ENCODE assay signal across 1 cellular context in genomic region chr7:91299952-91300775, GRCh38.
TF ChIP-seq lines count a peak whose summit lies in the region.

No MANE protein-coding gene starts in this region.

TF ChIP-seq in K562, 482 proteins besides CTCF, POLR2A, EP300 and RAD21 (continued from another document and continues in another):
- TF ChIP-seq POLR3A (IDR thresholded peaks at IDR 0.05; ENCODE audit: borderline replicate concordance, extremely low read depth, insufficient read depth, insufficient read length) (no peak), GMEB1 (CRISPR knock-in tag; IDR thresholded peaks at IDR 0.05) (no peak; the same call in 1 of the 2 replicates), ZBTB40 (IDR thresholded peaks at IDR 0.05) (0 out of 2 replicates have a peak, but pooled peaks have one; percentile 38), ZBTB40 (CRISPR knock-in tag; IDR thresholded peaks at IDR 0.05) (no peak), RFX5 (IDR thresholded peaks at IDR 0.05; ENCODE audit: low read depth, low read length) (no peak), MAFG (tag; conservative IDR thresholded peaks at IDR 0.05) (peak; percentile 62), SIX5 (IDR thresholded peaks at IDR 0.05; ENCODE audit: borderline replicate concordance in 1 of 2, insufficient read depth in 1 of 2, low read depth in 1 of 2, low read length in 2 of 2) (no peak), EGR1 (conservative IDR thresholded peaks at IDR 0.05) (no peak), SLC30A9 (CRISPR knock-in tag; IDR thresholded peaks at IDR 0.05) (no peak), FOXA3 (CRISPR knock-in tag; conservative IDR thresholded peaks at IDR 0.05 in 1 of 2, IDR thresholded peaks at IDR 0.05 in 1 of 2) (0 out of 4 replicates have a peak, but pooled peaks of 1 of the 2 experiments have one; percentile 9), LARP7 (IDR thresholded peaks at IDR 0.05) (peak; percentile 70), MCM2 (IDR thresholded peaks at IDR 0.05; ENCODE audit: low read depth) (no peak), TAF7 (tag; IDR thresholded peaks at IDR 0.05) (no peak), FOXK1 (CRISPR knock-in tag; IDR thresholded peaks at IDR 0.05; ENCODE audit: borderline replicate concordance) (no peak), EZH2 (IDR thresholded peaks at IDR 0.05; ENCODE audit: borderline replicate concordance, low read depth, low read length) (no peak), IRF2 (CRISPR knock-in tag; IDR thresholded peaks at IDR 0.05) (no peak), ZNF561 (CRISPR knock-in tag; conservative IDR thresholded peaks at IDR 0.05) (no peak), JUND (IDR thresholded peaks at IDR 0.05; ENCODE audit: borderline replicate concordance, low read depth, low read length) (peak; percentile 73; the same call in 1 of the 2 replicates), JUND (tag; IDR thresholded peaks at IDR 0.05; ENCODE audit: borderline replicate concordance, low read depth, low read length) (0 out of 3 replicates have a peak, but pooled peaks have one; percentile 48), POU5F1 (IDR thresholded peaks at IDR 0.05; ENCODE audit: borderline replicate concordance, low read depth, low read length, partially characterized antibody) (no peak), ZNF124 (CRISPR knock-in tag; IDR thresholded peaks at IDR 0.05) (no peak), RBM14 (IDR thresholded peaks at IDR 0.05; ENCODE audit: borderline replicate concordance, insufficient read depth, low read depth, low read length) (no peak), MAFK (IDR thresholded peaks at IDR 0.05; ENCODE audit: low read length) (peak; percentile 26; the same call in 1 of the 2 replicates), SRSF1 (IDR thresholded peaks at IDR 0.05; ENCODE audit: low read depth, low read length) (no peak), ETV6 (IDR thresholded peaks at IDR 0.05; ENCODE audit: borderline replicate concordance in 1 of 2, low read depth in 2 of 2, low read length in 1 of 2) (peak in 1 of 2 experiments; percentile 81; a peak in 1 of 4 replicates), ETV6 (CRISPR knock-in tag; IDR thresholded peaks at IDR 0.05; ENCODE audit: borderline replicate concordance) (no peak), ZNF79 (CRISPR knock-in tag; IDR thresholded peaks at IDR 0.05; ENCODE audit: low read depth) (no peak), SNIP1 (IDR thresholded peaks at IDR 0.05; ENCODE audit: low read depth) (0 out of 2 replicates have a peak, but pooled peaks have one; percentile 6), DPF2 (IDR thresholded peaks at IDR 0.05) (peak; percentile 100), ETS2 (tag; IDR thresholded peaks at IDR 0.05; ENCODE audit: borderline replicate concordance, poor library complexity, severe bottlenecking) (no peak), USF2 (CRISPR knock-in tag; IDR thresholded peaks at IDR 0.05) (no peak), IRF1 (CRISPR knock-in tag; IDR thresholded peaks at IDR 0.05; ENCODE audit: borderline replicate concordance) (no peak), CBFA2T2 (conservative IDR thresholded peaks at IDR 0.05) (peak; percentile 99)
- TF ChIP-seq, protein P1, sequence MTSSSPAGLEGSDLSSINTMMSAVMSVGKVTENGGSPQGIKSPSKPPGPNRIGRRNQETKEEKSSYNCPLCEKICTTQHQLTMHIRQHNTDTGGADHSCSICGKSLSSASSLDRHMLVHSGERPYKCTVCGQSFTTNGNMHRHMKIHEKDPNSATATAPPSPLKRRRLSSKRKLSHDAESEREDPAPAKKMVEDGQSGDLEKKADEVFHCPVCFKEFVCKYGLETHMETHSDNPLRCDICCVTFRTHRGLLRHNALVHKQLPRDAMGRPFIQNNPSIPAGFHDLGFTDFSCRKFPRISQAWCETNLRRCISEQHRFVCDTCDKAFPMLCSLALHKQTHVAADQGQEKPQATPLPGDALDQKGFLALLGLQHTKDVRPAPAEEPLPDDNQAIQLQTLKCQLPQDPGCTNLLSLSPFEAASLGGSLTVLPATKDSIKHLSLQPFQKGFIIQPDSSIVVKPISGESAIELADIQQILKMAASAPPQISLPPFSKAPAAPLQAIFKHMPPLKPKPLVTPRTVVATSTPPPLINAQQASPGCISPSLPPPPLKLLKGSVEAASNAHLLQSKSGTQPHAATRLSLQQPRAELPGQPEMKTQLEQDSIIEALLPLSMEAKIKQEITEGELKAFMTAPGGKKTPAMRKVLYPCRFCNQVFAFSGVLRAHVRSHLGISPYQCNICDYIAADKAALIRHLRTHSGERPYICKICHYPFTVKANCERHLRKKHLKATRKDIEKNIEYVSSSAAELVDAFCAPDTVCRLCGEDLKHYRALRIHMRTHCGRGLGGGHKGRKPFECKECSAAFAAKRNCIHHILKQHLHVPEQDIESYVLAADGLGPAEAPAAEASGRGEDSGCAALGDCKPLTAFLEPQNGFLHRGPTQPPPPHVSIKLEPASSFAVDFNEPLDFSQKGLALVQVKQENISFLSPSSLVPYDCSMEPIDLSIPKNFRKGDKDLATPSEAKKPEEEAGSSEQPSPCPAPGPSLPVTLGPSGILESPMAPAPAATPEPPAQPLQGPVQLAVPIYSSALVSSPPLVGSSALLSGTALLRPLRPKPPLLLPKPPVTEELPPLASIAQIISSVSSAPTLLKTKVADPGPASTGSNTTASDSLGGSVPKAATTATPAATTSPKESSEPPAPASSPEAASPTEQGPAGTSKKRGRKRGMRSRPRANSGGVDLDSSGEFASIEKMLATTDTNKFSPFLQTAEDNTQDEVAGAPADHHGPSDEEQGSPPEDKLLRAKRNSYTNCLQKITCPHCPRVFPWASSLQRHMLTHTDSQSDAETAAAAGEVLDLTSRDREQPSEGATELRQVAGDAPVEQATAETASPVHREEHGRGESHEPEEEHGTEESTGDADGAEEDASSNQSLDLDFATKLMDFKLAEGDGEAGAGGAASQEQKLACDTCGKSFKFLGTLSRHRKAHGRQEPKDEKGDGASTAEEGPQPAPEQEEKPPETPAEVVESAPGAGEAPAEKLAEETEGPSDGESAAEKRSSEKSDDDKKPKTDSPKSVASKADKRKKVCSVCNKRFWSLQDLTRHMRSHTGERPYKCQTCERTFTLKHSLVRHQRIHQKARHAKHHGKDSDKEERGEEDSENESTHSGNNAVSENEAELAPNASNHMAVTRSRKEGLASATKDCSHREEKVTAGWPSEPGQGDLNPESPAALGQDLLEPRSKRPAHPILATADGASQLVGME (CRISPR knock-in tag; IDR thresholded peaks at IDR 0.05), result no peak
- TF ChIP-seq, protein P2, sequence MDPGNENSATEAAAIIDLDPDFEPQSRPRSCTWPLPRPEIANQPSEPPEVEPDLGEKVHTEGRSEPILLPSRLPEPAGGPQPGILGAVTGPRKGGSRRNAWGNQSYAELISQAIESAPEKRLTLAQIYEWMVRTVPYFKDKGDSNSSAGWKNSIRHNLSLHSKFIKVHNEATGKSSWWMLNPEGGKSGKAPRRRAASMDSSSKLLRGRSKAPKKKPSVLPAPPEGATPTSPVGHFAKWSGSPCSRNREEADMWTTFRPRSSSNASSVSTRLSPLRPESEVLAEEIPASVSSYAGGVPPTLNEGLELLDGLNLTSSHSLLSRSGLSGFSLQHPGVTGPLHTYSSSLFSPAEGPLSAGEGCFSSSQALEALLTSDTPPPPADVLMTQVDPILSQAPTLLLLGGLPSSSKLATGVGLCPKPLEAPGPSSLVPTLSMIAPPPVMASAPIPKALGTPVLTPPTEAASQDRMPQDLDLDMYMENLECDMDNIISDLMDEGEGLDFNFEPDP (CRISPR knock-in tag; IDR thresholded peaks at IDR 0.05), result no peak
- TF ChIP-seq, protein P3, sequence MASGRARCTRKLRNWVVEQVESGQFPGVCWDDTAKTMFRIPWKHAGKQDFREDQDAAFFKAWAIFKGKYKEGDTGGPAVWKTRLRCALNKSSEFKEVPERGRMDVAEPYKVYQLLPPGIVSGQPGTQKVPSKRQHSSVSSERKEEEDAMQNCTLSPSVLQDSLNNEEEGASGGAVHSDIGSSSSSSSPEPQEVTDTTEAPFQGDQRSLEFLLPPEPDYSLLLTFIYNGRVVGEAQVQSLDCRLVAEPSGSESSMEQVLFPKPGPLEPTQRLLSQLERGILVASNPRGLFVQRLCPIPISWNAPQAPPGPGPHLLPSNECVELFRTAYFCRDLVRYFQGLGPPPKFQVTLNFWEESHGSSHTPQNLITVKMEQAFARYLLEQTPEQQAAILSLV (tag; IDR thresholded peaks at IDR 0.05), result peak; percentile 70
- TF ChIP-seq, protein P4, sequence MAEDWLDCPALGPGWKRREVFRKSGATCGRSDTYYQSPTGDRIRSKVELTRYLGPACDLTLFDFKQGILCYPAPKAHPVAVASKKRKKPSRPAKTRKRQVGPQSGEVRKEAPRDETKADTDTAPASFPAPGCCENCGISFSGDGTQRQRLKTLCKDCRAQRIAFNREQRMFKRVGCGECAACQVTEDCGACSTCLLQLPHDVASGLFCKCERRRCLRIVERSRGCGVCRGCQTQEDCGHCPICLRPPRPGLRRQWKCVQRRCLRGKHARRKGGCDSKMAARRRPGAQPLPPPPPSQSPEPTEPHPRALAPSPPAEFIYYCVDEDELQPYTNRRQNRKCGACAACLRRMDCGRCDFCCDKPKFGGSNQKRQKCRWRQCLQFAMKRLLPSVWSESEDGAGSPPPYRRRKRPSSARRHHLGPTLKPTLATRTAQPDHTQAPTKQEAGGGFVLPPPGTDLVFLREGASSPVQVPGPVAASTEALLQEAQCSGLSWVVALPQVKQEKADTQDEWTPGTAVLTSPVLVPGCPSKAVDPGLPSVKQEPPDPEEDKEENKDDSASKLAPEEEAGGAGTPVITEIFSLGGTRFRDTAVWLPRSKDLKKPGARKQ (CRISPR knock-in tag; IDR thresholded peaks at IDR 0.05), result no peak
